ENCODE assay signal across 8 cellular contexts in genomic region chr6:83536034-83536646, GRCh38. TPM values are rescaled to one million over a fixed set of nuclear protein-coding genes. Genes with fewer than 3 reads are reported as not detected.
DNase-seq lines count a peak whose midpoint lies in the region; ATAC-seq lines count a peak whose summit lies in the region.

No MANE protein-coding gene starts in this region.

- DNase-seq in NOMO-1 treated with DMSO at 0.1 percent for 48 hours (lab: John Stamatoyannopoulos, UW; ENCODE audit: unreplicated experiment): peak; percentile 33
- no peak for DNase-seq in NOMO-1 treated with dmso at 0.1 percent for 144 hours (lab: John Stamatoyannopoulos, UW; ENCODE audit: unreplicated experiment)
- peak; percentile 28 for DNase-seq in M059J (ENCODE audit: low read depth)
- DNase-seq in activated CD4-positive, alpha-beta T cell treated with anti-CD3 and anti-CD28 coated beads, Interleukin-2, amount 50 U/mL, for 48 hours: peak; percentile 58 to 69
- peak; percentile 77 for DNase-seq in fibroblast of peridontal ligament (ENCODE audit: extremely low read depth)
- peak; percentile 17 for DNase-seq in retina

- ATAC-seq in GM21515 (IDR thresholded peaks at IDR 0.05; ENCODE audit: unreplicated experiment) (peak; percentile 96), HG03095 (IDR thresholded peaks at IDR 0.05; ENCODE audit: unreplicated experiment) (no peak)

RNA-seq across cellular contexts. Expression of gene PRSS35, which starts 23.8 kb away (rescaled TPM):
- 0.25 and 0.49 TPM in 2 replicates for total RNA-seq in M059J (2014; rRNA removed; shearing (Covaris generic))
